19 cellular contexts compared by ENCODE assay signal in genomic region chr5:51495672-51496071, GRCh38.
DNase-seq lines count a peak whose midpoint lies in the region; ATAC-seq, FAIRE-seq and TF ChIP-seq lines count a peak whose summit lies in the region.
"Had no signal": no experiment of that assay in that cellular context is flagged by ENCODE, and none has a peak within 500 bp of the region (broad histone marks: within the 10 kb centered on the region; RNA-seq: fewer than 3 reads in every experiment).

No MANE protein-coding gene starts in this region.

- no peaks in the 10 kb centered on the region for H4K20me1 ChIP-seq in fibroblast of lung (ENCODE audit: control insufficient read depth, extremely low read depth, insufficient read depth, low read length)
- H4K20me1 ChIP-seq: BLaER1 treated with 17β-estradiol and CSF1 and Interleukin-3, amounts not matched to agents 10 nM and 100 nM had no signal

- no peaks in the 10 kb centered on the region for H3K27me3 ChIP-seq in SJCRH30
- no peaks in the 10 kb centered on the region for H3K27me3 ChIP-seq in fibroblast of lung (ENCODE audit: control insufficient read depth, insufficient read depth, low read length)
- H3K27me3 ChIP-seq: BLaER1 treated with 17β-estradiol and CSF1 and Interleukin-3, amounts not matched to agents 10 nM and 100 nM; testis had no signal

- H3K9me3 ChIP-seq in SJCRH30 (replicated peaks) (no peaks in the 10 kb centered on the region), fibroblast of lung (ENCODE audit: control insufficient read depth, insufficient read depth, low read depth, low read length) (no peaks in the 10 kb centered on the region)
- H3K9me3 ChIP-seq: BLaER1 treated with 17β-estradiol and CSF1 and Interleukin-3, amounts not matched to agents 10 nM and 100 nM; prostate gland; testis had no signal

- no peak for TF ChIP-seq CTCF in fibroblast of lung (conservative IDR thresholded peaks at IDR 0.05 in 1 of 2, IDR thresholded peaks at IDR 0.05 in 1 of 2; ENCODE audit: low read depth in 1 of 2, low read length in 2 of 2)
- no peak for TF ChIP-seq CTCF in retinal pigment epithelial cell (conservative IDR thresholded peaks at IDR 0.05; ENCODE audit: low read depth, low read length)

- no peak overlapping the region for H2AFZ ChIP-seq in fibroblast of lung (ENCODE audit: low read length)

- H3K27ac ChIP-seq in SJCRH30 = peak overlapping the region; percentile 28; the same call in 1 of the 2 replicates
- H3K27ac ChIP-seq in fibroblast of lung (ENCODE audit: insufficient read depth, low read length) = no peak overlapping the region
- H3K27ac ChIP-seq: BLaER1 treated with 17β-estradiol and CSF1 and Interleukin-3, amounts not matched to agents 10 nM and 100 nM; prostate gland; testis; WERI-Rb-1 had no signal

- DNase-seq in H54 (ENCODE audit: insufficient read length, low spot score) = peak; percentile 9
- DNase-seq in SJCRH30 = peak; percentile 6 to 40
- peak; percentile 14 to 80 for DNase-seq in fibroblast of lung (ENCODE audit: low read depth in 2 of 2)
- DNase-seq in retinal pigment epithelial cell (ENCODE audit: low read depth) = peak; percentile 93
- no peak for DNase-seq in SHP77 (lab: John Stamatoyannopoulos, UW)
- no peak for DNase-seq in T-helper 9 cell
- DNase-seq: activated effector memory CD4-positive, alpha-beta T cell treated with Interleukin-2 at 50 U/mL for 16 hours; effector memory CD4-positive, alpha-beta T cell; head of caudate nucleus; left cardiac atrium; NCI-H1048; NCI-H2171 treated with DMSO at 0.1 percent for 48 hours; testis; WERI-Rb-1 had no signal

- H3K36me3 ChIP-seq in SJCRH30 (no peaks in the 10 kb centered on the region), fibroblast of lung (ENCODE audit: control insufficient read depth, insufficient read depth, low read length) (no peaks in the 10 kb centered on the region)
- H3K36me3 ChIP-seq: BLaER1 treated with 17β-estradiol and CSF1 and Interleukin-3, amounts not matched to agents 10 nM and 100 nM; prostate gland; WERI-Rb-1 had no signal

- no peak overlapping the region for H3K4me2 ChIP-seq in fibroblast of lung (ENCODE audit: extremely low read depth, insufficient read depth, low read length)
- H3K4me2 ChIP-seq: BLaER1 treated with 17β-estradiol and CSF1 and Interleukin-3, amounts not matched to agents 10 nM and 100 nM had no signal

- FAIRE-seq in H54 (lab: Jason Lieb, UNC) = peak; percentile 65
- FAIRE-seq: HepG2 had no signal

- no peak overlapping the region for H3K9ac ChIP-seq in fibroblast of lung (ENCODE audit: insufficient read depth, low read length)
- H3K9ac ChIP-seq: BLaER1 treated with 17β-estradiol and CSF1 and Interleukin-3, amounts not matched to agents 10 nM and 100 nM had no signal

- H3K4me3 ChIP-seq in SJCRH30 (no peak overlapping the region), fibroblast of lung (replicated peaks in 1 of 4; ENCODE audit: control extremely low read depth in 1 of 4, insufficient read depth in 1 of 4, low read depth in 3 of 4, low read length in 4 of 4) (no peak overlapping the region), retinal pigment epithelial cell (ENCODE audit: low read length) (no peak overlapping the region)
- H3K4me3 ChIP-seq: BLaER1 treated with 17β-estradiol and CSF1 and Interleukin-3, amounts not matched to agents 10 nM and 100 nM; prostate gland; testis had no signal

- H3K79me2 ChIP-seq in fibroblast of lung (ENCODE audit: control insufficient read depth, insufficient read depth, low read length) = no peaks in the 10 kb centered on the region

- peaks cover 8% of the 10 kb centered on the region; the same call in 1 of the 2 replicates for H3K4me1 ChIP-seq in SJCRH30
- H3K4me1 ChIP-seq in fibroblast of lung (ENCODE audit: control insufficient read depth, extremely low read depth, insufficient read depth, low read length) = no peaks in the 10 kb centered on the region
- H3K4me1 ChIP-seq: BLaER1 treated with 17β-estradiol and CSF1 and Interleukin-3, amounts not matched to agents 10 nM and 100 nM; prostate gland; testis had no signal

- no peak for TF ChIP-seq POLR2A in H54 (IDR thresholded peaks at IDR 0.05; ENCODE audit: low read depth, low read length)

- ATAC-seq in HG03521 (IDR thresholded peaks at IDR 0.05; ENCODE audit: unreplicated experiment) (no peak), GM21447 (IDR thresholded peaks at IDR 0.05; ENCODE audit: unreplicated experiment) (no peak)
- ATAC-seq: HepG2, left cardiac atrium had no signal

Comparison
In these comparisons a context has a peak if more than half of its experiments do, and no peak if none do; other contexts are left out.
1. DNase-seq: peak in H54 (single experiment), SJCRH30 (2 of 2), fibroblast of lung (2 of 2) and retinal pigment epithelial cell (single experiment); none in SHP77 (0 of 2) and T-helper 9 cell (single experiment).